In the genomic region with DNA sequence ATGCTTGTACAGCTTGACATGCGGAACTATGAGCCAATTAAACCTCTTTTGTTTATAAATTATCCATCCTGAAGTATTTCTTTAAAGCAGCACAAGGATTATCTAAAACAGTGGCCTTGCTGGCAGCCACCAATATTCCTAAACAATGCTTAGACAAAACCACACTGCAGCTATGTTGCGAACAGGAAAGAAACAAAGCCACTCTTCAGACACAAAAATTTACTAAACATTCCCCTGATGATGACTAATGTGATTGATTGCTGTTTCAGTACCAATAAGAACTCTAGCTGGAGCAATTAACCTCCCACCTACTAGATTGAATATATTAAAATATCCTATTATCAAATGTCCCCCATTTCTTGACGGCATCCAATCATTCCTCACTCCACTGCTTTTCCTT, we compare ENCODE assay signal across 16 cellular contexts.
"Had no signal": no experiment of that assay in that cellular context is flagged by ENCODE, and none has a peak within 500 bp of the region (broad histone marks: within the 10 kb centered on the region; RNA-seq: fewer than 3 reads in every experiment).

No MANE protein-coding gene starts in this region.

- H3K27me3 ChIP-seq: colonic mucosa, esophagus squamous epithelium, ovary had no signal

- FAIRE-seq: kidney, small intestine had no signal

- H3K9me3 Mint-ChIP-seq: memory B cell had no signal

- H3K36me3 ChIP-seq: colonic mucosa, esophagus squamous epithelium, left ventricle myocardium inferior, lower lobe of right lung, ovary had no signal

- H3K9me3 ChIP-seq: colonic mucosa, lower lobe of right lung, ovary had no signal

- H3K4me3 ChIP-seq: colonic mucosa, esophagus squamous epithelium, left ventricle myocardium inferior, lower lobe of right lung, ovary had no signal

- H3K27ac Mint-ChIP-seq: memory B cell; naive thymus-derived CD4-positive, alpha-beta T cell had no signal

- H3K27me3 Mint-ChIP-seq: memory B cell; naive thymus-derived CD4-positive, alpha-beta T cell had no signal

- H3K27ac ChIP-seq: colonic mucosa, esophagus squamous epithelium, left ventricle myocardium inferior, lower lobe of right lung, ovary had no signal

- H3K36me3 Mint-ChIP-seq: memory B cell had no signal

- ATAC-seq: left cardiac atrium; lower lobe of right lung; naive thymus-derived CD4-positive, alpha-beta T cell; right cardiac atrium had no signal

- H3K4me1 ChIP-seq: colonic mucosa, esophagus squamous epithelium, left ventricle myocardium inferior, lower lobe of right lung had no signal

- H3K4me3 Mint-ChIP-seq: memory B cell; naive thymus-derived CD4-positive, alpha-beta T cell had no signal

- H3K4me1 Mint-ChIP-seq: memory B cell; naive thymus-derived CD4-positive, alpha-beta T cell had no signal

- DNase-seq: colonic mucosa; dermis blood vessel endothelial cell; esophagus squamous epithelium; foreskin fibroblast; kidney; left cardiac atrium; left ventricle myocardium inferior; lower lobe of right lung; naive thymus-derived CD4-positive, alpha-beta T cell; ovary; right cardiac atrium; small intestine; stimulated activated CD4-positive, alpha-beta T cell treated with anti-CD3 and anti-CD28 coated beads, Interleukin-2, amount 100 ng/mL, for 48 hours; stimulated activated naive CD4-positive, alpha-beta T cell treated with Interleukin-2 at 50 U/mL for 16 hours; trophoblast cell had no signal
